ENCODE assay signal across 13 cellular contexts in the genomic region with DNA sequence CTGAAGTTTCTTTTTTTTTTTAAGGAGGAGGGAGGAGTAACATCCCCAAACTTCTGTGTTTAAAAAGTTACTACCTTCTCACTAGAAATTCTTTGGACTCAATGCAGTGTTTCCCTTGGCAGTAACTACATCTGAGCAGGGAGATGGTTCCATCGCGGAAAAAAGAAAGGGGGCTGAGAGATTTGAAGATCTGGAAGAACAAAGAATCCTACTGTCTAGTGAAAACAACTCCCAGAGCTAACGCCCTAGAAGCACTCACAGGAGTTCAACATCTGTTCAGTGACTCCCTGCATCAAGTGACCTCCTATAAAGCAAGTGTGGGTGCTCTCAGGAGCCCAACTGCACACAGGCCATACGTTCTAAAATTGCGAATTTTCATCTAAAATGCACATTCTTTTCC.
"Had no signal": no experiment of that assay in that cellular context is flagged by ENCODE, and none has a peak within 500 bp of the region (broad histone marks: within the 10 kb centered on the region; RNA-seq: fewer than 3 reads in every experiment).

No MANE protein-coding gene starts in this region.

- H3K27ac ChIP-seq: dorsolateral prefrontal cortex, suprapubic skin, thyroid gland, uterus had no signal

- H3K4me1 ChIP-seq: suprapubic skin, thyroid gland, uterus had no signal

- H3K9me3 ChIP-seq: thyroid gland, uterus had no signal

- H3K27me3 ChIP-seq: dorsolateral prefrontal cortex, suprapubic skin, thyroid gland, uterus had no signal

- ATAC-seq: naive thymus-derived CD4-positive, alpha-beta T cell had no signal

- DNase-seq: cortex of kidney; dorsolateral prefrontal cortex; effector CD8-positive, alpha-beta T cell; immature natural killer cell; mammary epithelial cell; naive thymus-derived CD4-positive, alpha-beta T cell; posterior cingulate gyrus; stimulated activated CD4-positive, alpha-beta T cell treated with anti-CD3 and anti-CD28 coated beads, Interleukin-2, amount 100 ng/mL, for 48 hours; stimulated activated naive CD4-positive, alpha-beta T cell treated with Interleukin-2 at 50 U/mL for 16 hours; thyroid gland; uterus had no signal

- H3K36me3 ChIP-seq: suprapubic skin, thyroid gland, uterus had no signal

- H3K4me3 ChIP-seq: dorsolateral prefrontal cortex, smooth muscle cell, suprapubic skin, thyroid gland, uterus had no signal
